In the genomic region with DNA sequence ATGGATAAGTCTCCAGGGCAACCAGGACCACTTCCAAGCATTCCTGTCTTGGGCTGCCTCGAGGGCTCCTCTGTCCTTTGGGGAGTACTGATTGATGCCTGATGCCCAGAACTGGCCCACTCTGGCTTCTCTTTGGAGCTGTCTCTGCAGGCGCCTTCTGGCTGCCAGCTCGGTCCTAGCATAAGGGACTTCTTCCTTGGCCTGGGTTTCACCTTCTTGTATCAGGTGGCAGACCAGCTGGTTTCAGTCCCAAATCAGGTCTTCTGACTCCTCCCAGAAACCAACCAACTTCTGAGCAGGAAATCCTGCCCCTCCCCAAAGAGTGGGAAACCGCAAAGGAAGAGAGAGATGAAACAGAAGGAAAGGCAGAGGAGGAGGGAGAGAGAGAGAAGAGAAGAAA, we compare ENCODE assay signal across 15 cellular contexts. TPM values are rescaled to one million over a fixed set of nuclear protein-coding genes. Genes with fewer than 3 reads are reported as not detected.
A peak's percentile ranks its signal among the peaks of the same experiment; 100 is the strongest.
DNase-seq lines count a peak whose midpoint lies in the region; ATAC-seq, FAIRE-seq and TF ChIP-seq lines count a peak whose summit lies in the region.
"Had no signal": no experiment of that assay in that cellular context is flagged by ENCODE, and none has a peak within 500 bp of the region (broad histone marks: within the 10 kb centered on the region; RNA-seq: fewer than 3 reads in every experiment).

No MANE protein-coding gene starts in this region.

- H3K9me3 ChIP-seq in kidney (ENCODE audit: control insufficient read depth in 1 of 2, low read length in 2 of 2), result no peaks in the 10 kb centered on the region

- peak overlapping the region; percentile 62 to 70 for H3K4me3 Mint-ChIP-seq in stimulated activated naive CD8-positive, alpha-beta T cell treated with anti-CD3 and anti-CD28 coated beads, Interleukin-15, amount 100 ng/mL, for 72 hours
- peak overlapping the region; percentile 37 for H3K4me3 Mint-ChIP-seq in activated T-helper 2 cell treated with anti-CD3 and anti-CD28 coated beads, Interferon-gamma antibody, Interleukin-2, Interleukin-4, amounts not matched to agents 10 μg/mL and 5 μg/mL and 100 μg/mL, durations not matched to agents 14 hours and 24 hours and 36 hours (ENCODE audit: low read depth)
- H3K4me3 Mint-ChIP-seq: dendritic cell treated with granulocyte-macrophage colony-stimulating factor and Interleukin-4, amounts not matched to agents 40 ng/mL and 50 ng/mL, for 4 days; type B pancreatic cell had no signal

- peak in 1 of 2 donors; percentile 36 for DNase-seq in stimulated activated naive CD8-positive, alpha-beta T cell treated with anti-CD3 and anti-CD28 coated beads, Interleukin-15, amount 100 ng/mL, for 72 hours
- no peak for DNase-seq in stimulated activated naive CD8-positive, alpha-beta T cell treated with anti-CD3 and anti-CD28 coated beads, Interleukin-15, Interleukin-2, amounts not matched to agents 100 U/mL and 50 U/mL, for 24 hours
- peak; percentile 31 for DNase-seq in activated T-helper 2 cell treated with anti-CD3 and anti-CD28 coated beads, Interferon-gamma antibody, Interleukin-2, Interleukin-4, amounts not matched to agents 10 μg/mL and 5 μg/mL and 100 μg/mL, durations not matched to agents 14 hours and 24 hours and 36 hours (ENCODE audit: low spot score)
- DNase-seq in kidney tubule cell (ENCODE audit: low spot score) (no peak), NOMO-1 (lab: John Stamatoyannopoulos, UW; ENCODE audit: unreplicated experiment in 2 of 2) (no peak), DMS 273 treated with DMSO at 0.1 percent for 48 hours (lab: John Stamatoyannopoulos, UW) (no peak), kidney (no peak)
- DNase-seq: AML-193, HCEC 1CT, NCI-H146 had no signal

- intact Hi-C loops in activated T-helper 2 cell treated with anti-CD3 and anti-CD28 coated beads, Interferon-gamma antibody, Interleukin-2, Interleukin-4, amounts not matched to agents 10 μg/mL and 5 μg/mL and 100 μg/mL, durations not matched to agents 14 hours and 24 hours and 36 hours (cut with micrococcal nuclease), result loop anchor here (5.0 kb wide), 1 partner anchor 34 kb away; a partner anchor contains a TSS
- intact Hi-C loops in kidney (cut with DNase I), result no loop called here

- H3K4me1 ChIP-seq in kidney (ENCODE audit: control insufficient read depth in 1 of 2, insufficient read depth in 1 of 2, low read depth in 1 of 2, low read length in 2 of 2), result peaks cover 0 to 2% of the 10 kb centered on the region in 2 donors

- no peak overlapping the region for H3K4me3 ChIP-seq in kidney (ENCODE audit: low read length in 2 of 2)

- H3K27ac Mint-ChIP-seq in stimulated activated naive CD8-positive, alpha-beta T cell treated with anti-CD3 and anti-CD28 coated beads, Interleukin-15, amount 100 ng/mL, for 72 hours, result no peak overlapping the region
- H3K27ac Mint-ChIP-seq in activated T-helper 2 cell treated with anti-CD3 and anti-CD28 coated beads, Interferon-gamma antibody, Interleukin-2, Interleukin-4, amounts not matched to agents 10 μg/mL and 5 μg/mL and 100 μg/mL, durations not matched to agents 14 hours and 24 hours and 36 hours, result no peak overlapping the region
- H3K27ac Mint-ChIP-seq: dendritic cell treated with granulocyte-macrophage colony-stimulating factor and Interleukin-4, amounts not matched to agents 40 ng/mL and 50 ng/mL, for 4 days; type B pancreatic cell had no signal

- no peak overlapping the region for H3K27ac ChIP-seq in kidney (ENCODE audit: low read depth in 2 of 2, low read length in 2 of 2)
- H3K27ac ChIP-seq: HL-60 had no signal

- peak; percentile 78 for ATAC-seq in stimulated activated naive CD8-positive, alpha-beta T cell treated with anti-CD3 and anti-CD28 coated beads, Interleukin-15, amount 100 ng/mL, for 72 hours
- no peak for ATAC-seq in stimulated activated naive CD8-positive, alpha-beta T cell treated with anti-CD3 and anti-CD28 coated beads, Interleukin-15, Interleukin-2, amounts not matched to agents 100 U/mL and 50 U/mL, for 24 hours
- ATAC-seq in HG02763 (IDR thresholded peaks at IDR 0.05; ENCODE audit: unreplicated experiment), result peak; percentile 64

- H3K4me1 Mint-ChIP-seq in stimulated activated naive CD8-positive, alpha-beta T cell treated with anti-CD3 and anti-CD28 coated beads, Interleukin-15, amount 100 ng/mL, for 72 hours, result peaks cover 21% of the 10 kb centered on the region
- peaks cover 28% of the 10 kb centered on the region for H3K4me1 Mint-ChIP-seq in activated T-helper 2 cell treated with anti-CD3 and anti-CD28 coated beads, Interferon-gamma antibody, Interleukin-2, Interleukin-4, amounts not matched to agents 10 μg/mL and 5 μg/mL and 100 μg/mL, durations not matched to agents 14 hours and 24 hours and 36 hours (ENCODE audit: low read depth)

- FAIRE-seq in kidney (lab: Jason Lieb, UNC), result no peak

- TF ChIP-seq CTCF in kidney (IDR thresholded peaks at IDR 0.05; ENCODE audit: borderline replicate concordance, extremely low read depth, insufficient read depth), result no peak

- H3K9ac ChIP-seq in kidney (ENCODE audit: low read length in 2 of 2), result no peak overlapping the region

- peaks cover 15% of the 10 kb centered on the region for H3K36me3 Mint-ChIP-seq in activated T-helper 2 cell treated with anti-CD3 and anti-CD28 coated beads, Interferon-gamma antibody, Interleukin-2, Interleukin-4, amounts not matched to agents 10 μg/mL and 5 μg/mL and 100 μg/mL, durations not matched to agents 14 hours and 24 hours and 36 hours (ENCODE audit: low read depth)
- H3K36me3 Mint-ChIP-seq: type B pancreatic cell had no signal

- H3K9me3 Mint-ChIP-seq in stimulated activated naive CD8-positive, alpha-beta T cell treated with anti-CD3 and anti-CD28 coated beads, Interleukin-15, amount 100 ng/mL, for 72 hours, result no peaks in the 10 kb centered on the region
- no peaks in the 10 kb centered on the region for H3K9me3 Mint-ChIP-seq in activated T-helper 2 cell treated with anti-CD3 and anti-CD28 coated beads, Interferon-gamma antibody, Interleukin-2, Interleukin-4, amounts not matched to agents 10 μg/mL and 5 μg/mL and 100 μg/mL, durations not matched to agents 14 hours and 24 hours and 36 hours
- H3K9me3 Mint-ChIP-seq: dendritic cell treated with granulocyte-macrophage colony-stimulating factor and Interleukin-4, amounts not matched to agents 40 ng/mL and 50 ng/mL, for 4 days; type B pancreatic cell had no signal

- H3K36me3 ChIP-seq in kidney (ENCODE audit: control insufficient read depth in 1 of 2, insufficient read depth in 2 of 2, low read length in 2 of 2), result no peaks in the 10 kb centered on the region

- H3K27me3 Mint-ChIP-seq in stimulated activated naive CD8-positive, alpha-beta T cell treated with anti-CD3 and anti-CD28 coated beads, Interleukin-15, amount 100 ng/mL, for 72 hours, result no peaks in the 10 kb centered on the region
- H3K27me3 Mint-ChIP-seq in activated T-helper 2 cell treated with anti-CD3 and anti-CD28 coated beads, Interferon-gamma antibody, Interleukin-2, Interleukin-4, amounts not matched to agents 10 μg/mL and 5 μg/mL and 100 μg/mL, durations not matched to agents 14 hours and 24 hours and 36 hours (ENCODE audit: low read depth), result peaks cover 3% of the 10 kb centered on the region

RNA-seq across cellular contexts. Expression of a gene that starts 10.6 kb away (rescaled TPM):
- total RNA-seq in activated T-helper 2 cell treated with anti-CD3 and anti-CD28 coated beads, Interferon-gamma antibody, Interleukin-2, Interleukin-4, amounts not matched to agents 10 μg/mL and 5 μg/mL and 100 μg/mL, durations not matched to agents 14 hours and 24 hours and 36 hours, result 49.3 and 49.4 TPM in 2 replicates
- total RNA-seq in kidney, result 15.5 TPM
- 103 TPM for polyA plus RNA-seq in kidney (ENCODE audit: insufficient read depth, low read depth, low replicate concordance)

RNA-seq across cellular contexts. Expression of a gene that starts 18.8 kb away (rescaled TPM):
- 8.2 and 8.6 TPM in 2 replicates for total RNA-seq in activated T-helper 2 cell treated with anti-CD3 and anti-CD28 coated beads, Interferon-gamma antibody, Interleukin-2, Interleukin-4, amounts not matched to agents 10 μg/mL and 5 μg/mL and 100 μg/mL, durations not matched to agents 14 hours and 24 hours and 36 hours
- 1.8 TPM for total RNA-seq in kidney
- polyA plus RNA-seq in kidney (ENCODE audit: insufficient read depth, low read depth, low replicate concordance), result 5.5 TPM
- total RNA-seq: lung microvascular endothelial cell had no signal

RNA-seq across cellular contexts. Expression of a gene that starts 33.6 kb away (rescaled TPM):
- total RNA-seq in activated T-helper 2 cell treated with anti-CD3 and anti-CD28 coated beads, Interferon-gamma antibody, Interleukin-2, Interleukin-4, amounts not matched to agents 10 μg/mL and 5 μg/mL and 100 μg/mL, durations not matched to agents 14 hours and 24 hours and 36 hours, result 11.3 and 11.5 TPM in 2 replicates
- 59.7 TPM for total RNA-seq in kidney
- 2.5 TPM for polyA plus RNA-seq in kidney (ENCODE audit: insufficient read depth, low read depth, low replicate concordance)
